ENCODE assay signal across 1 cellular context in genomic region chr19:8379156-8379891, GRCh38. TPM values are rescaled to one million over a fixed set of nuclear protein-coding genes. Genes with fewer than 3 reads are reported as not detected.
"Had no signal": no experiment of that assay in that cellular context is flagged by ENCODE, and none has a peak within 500 bp of the region (broad histone marks: within the 10 kb centered on the region; RNA-seq: fewer than 3 reads in every experiment).

No MANE protein-coding gene starts in this region.

RNA-seq across cellular contexts. Expression of gene ANGPTL4, which starts 15.4 kb away (rescaled TPM):
- total RNA-seq: activated CD4-positive, alpha-beta T cell treated with anti-CD3 and anti-CD28 coated beads, Interleukin-2, amount 10 ng/mL, durations not matched to agents 7 days and 5 days had no signal
